Comparison of ENCODE assay signal across 9 cellular contexts in the genomic region with DNA sequence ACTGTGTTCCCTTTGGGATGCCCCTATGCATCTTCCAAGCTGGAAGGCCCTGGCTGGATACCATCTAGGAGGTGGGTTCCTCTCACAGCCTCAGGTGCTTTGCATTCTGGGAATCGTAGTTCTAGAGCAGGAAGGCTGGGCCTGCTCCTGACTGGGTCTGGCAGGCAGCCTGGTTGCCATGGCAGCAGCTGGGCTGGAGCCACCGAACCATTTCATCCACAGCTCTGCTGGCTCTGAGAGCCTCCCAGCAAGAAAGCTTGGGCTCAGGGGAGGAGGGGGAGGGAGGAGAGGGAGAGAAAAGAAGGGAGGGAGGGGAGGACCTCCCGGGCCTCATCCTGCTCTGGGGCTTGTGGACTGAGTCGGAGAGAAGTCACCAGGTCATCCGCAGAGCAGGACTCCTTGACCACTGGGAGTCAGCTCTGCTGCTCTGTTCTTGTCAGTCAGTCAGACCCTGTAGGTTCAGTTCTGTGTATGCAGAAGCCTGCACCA.
DNase-seq lines count a peak whose midpoint lies in the region; ATAC-seq and TF ChIP-seq lines count a peak whose summit lies in the region.
"Had no signal": no experiment of that assay in that cellular context is flagged by ENCODE, and none has a peak within 500 bp of the region (broad histone marks: within the 10 kb centered on the region; RNA-seq: fewer than 3 reads in every experiment).

No MANE protein-coding gene starts in this region.

- peaks cover 4% of the 10 kb centered on the region for H3K4me1 ChIP-seq in NT2/D1 (ENCODE audit: insufficient read depth, insufficient read length)
- no peaks in the 10 kb centered on the region for H3K4me1 ChIP-seq in MM.1S (ENCODE audit: low read length)

- H3K9me3 Mint-ChIP-seq in neural crest cell = no peaks in the 10 kb centered on the region

- no peak overlapping the region for H3K27ac Mint-ChIP-seq in neural crest cell (ENCODE audit: unreplicated experiment)
- H3K27ac Mint-ChIP-seq: CD4-positive, CD25-positive, alpha-beta regulatory T cell had no signal

- DNase-seq in AG20443 (ENCODE audit: low spot score) (peak; percentile 68), NT2/D1 (ENCODE audit: low read depth, low spot score) (peak; percentile 72), neural crest cell (ENCODE audit: low read depth, low spot score) (peak; percentile 60), amniotic stem cell (lab: John Stamatoyannopoulos, UW) (no peak), MM.1S (no peak)
- DNase-seq: CD4-positive, CD25-positive, alpha-beta regulatory T cell had no signal

- H3K4me3 Mint-ChIP-seq in neural crest cell = no peak overlapping the region
- H3K4me3 Mint-ChIP-seq: CD4-positive, CD25-positive, alpha-beta regulatory T cell had no signal

- no peak for TF ChIP-seq CTCF in neural crest cell (conservative IDR thresholded peaks at IDR 0.05)
- TF ChIP-seq CTCF in MM.1S (IDR thresholded peaks at IDR 0.05; ENCODE audit: low read length) = no peak

- peaks cover 45% of the 10 kb centered on the region for H3K4me1 Mint-ChIP-seq in neural crest cell
- H3K4me1 Mint-ChIP-seq: CD4-positive, CD25-positive, alpha-beta regulatory T cell had no signal

- H3K4me2 ChIP-seq in MM.1S (ENCODE audit: low read depth, low read length) = no peak overlapping the region

- H2AFZ ChIP-seq in MM.1S (ENCODE audit: low read length) = no peak overlapping the region

- H3K9me3 ChIP-seq in NT2/D1 (ENCODE audit: insufficient read depth, low read length) (no peaks in the 10 kb centered on the region), MM.1S (replicated peaks; ENCODE audit: insufficient read depth, low read length) (no peaks in the 10 kb centered on the region)

- H3K36me3 ChIP-seq in NT2/D1 (ENCODE audit: insufficient read depth, insufficient read length, low read length) = no peaks in the 10 kb centered on the region
- H3K36me3 ChIP-seq in MM.1S (replicated peaks; ENCODE audit: insufficient read depth, low read length) = no peaks in the 10 kb centered on the region

- H3K9me2 ChIP-seq in MM.1S (replicated peaks; ENCODE audit: insufficient read depth, low read length) = no peaks in the 10 kb centered on the region

- no peaks in the 10 kb centered on the region for H4K20me1 ChIP-seq in MM.1S (ENCODE audit: insufficient read depth, low read length)

- H3K4me3 ChIP-seq in NT2/D1 (ENCODE audit: insufficient read length, low read depth) = no peak overlapping the region
- no peak overlapping the region for H3K4me3 ChIP-seq in MM.1S (ENCODE audit: low read length)

- H3K27me3 Mint-ChIP-seq in neural crest cell (ENCODE audit: low read depth) = no peaks in the 10 kb centered on the region

- H3F3A ChIP-seq in MM.1S (ENCODE audit: insufficient read depth, low read length) = no peaks in the 10 kb centered on the region

- H3K79me2 ChIP-seq in MM.1S (ENCODE audit: low read length) = no peaks in the 10 kb centered on the region

- H3K27ac ChIP-seq in MM.1S (ENCODE audit: low read length) = no peak overlapping the region

- H3K27me3 ChIP-seq in NT2/D1 (ENCODE audit: insufficient read depth, insufficient read length) = peaks cover 13% of the 10 kb centered on the region
- peaks cover 31% of the 10 kb centered on the region for H3K27me3 ChIP-seq in MM.1S (replicated peaks; ENCODE audit: insufficient read depth, low read length)

- H3K36me3 Mint-ChIP-seq in neural crest cell (ENCODE audit: low read depth) = no peaks in the 10 kb centered on the region
- H3K36me3 Mint-ChIP-seq: CD4-positive, CD25-positive, alpha-beta regulatory T cell had no signal

- H3K9ac ChIP-seq in NT2/D1 (ENCODE audit: insufficient read length, low read depth) = no peak overlapping the region
- no peak overlapping the region for H3K9ac ChIP-seq in MM.1S (ENCODE audit: low read length)

- ATAC-seq in HG03469 (IDR thresholded peaks at IDR 0.05; ENCODE audit: unreplicated experiment) (peak; percentile 58), esophagus mucosa (peak; percentile 62), GM19395 (IDR thresholded peaks at IDR 0.05; ENCODE audit: unreplicated experiment) (no peak)

Comparison
In these comparisons a context has a peak if more than half of its experiments do, and no peak if none do; other contexts are left out.
1. DNase-seq: peak in AG20443 (single experiment), NT2/D1 (single experiment) and neural crest cell (single experiment); none in amniotic stem cell (single experiment) and MM.1S (single experiment).